ENCODE assay signal across 2 cellular contexts in the genomic region with DNA sequence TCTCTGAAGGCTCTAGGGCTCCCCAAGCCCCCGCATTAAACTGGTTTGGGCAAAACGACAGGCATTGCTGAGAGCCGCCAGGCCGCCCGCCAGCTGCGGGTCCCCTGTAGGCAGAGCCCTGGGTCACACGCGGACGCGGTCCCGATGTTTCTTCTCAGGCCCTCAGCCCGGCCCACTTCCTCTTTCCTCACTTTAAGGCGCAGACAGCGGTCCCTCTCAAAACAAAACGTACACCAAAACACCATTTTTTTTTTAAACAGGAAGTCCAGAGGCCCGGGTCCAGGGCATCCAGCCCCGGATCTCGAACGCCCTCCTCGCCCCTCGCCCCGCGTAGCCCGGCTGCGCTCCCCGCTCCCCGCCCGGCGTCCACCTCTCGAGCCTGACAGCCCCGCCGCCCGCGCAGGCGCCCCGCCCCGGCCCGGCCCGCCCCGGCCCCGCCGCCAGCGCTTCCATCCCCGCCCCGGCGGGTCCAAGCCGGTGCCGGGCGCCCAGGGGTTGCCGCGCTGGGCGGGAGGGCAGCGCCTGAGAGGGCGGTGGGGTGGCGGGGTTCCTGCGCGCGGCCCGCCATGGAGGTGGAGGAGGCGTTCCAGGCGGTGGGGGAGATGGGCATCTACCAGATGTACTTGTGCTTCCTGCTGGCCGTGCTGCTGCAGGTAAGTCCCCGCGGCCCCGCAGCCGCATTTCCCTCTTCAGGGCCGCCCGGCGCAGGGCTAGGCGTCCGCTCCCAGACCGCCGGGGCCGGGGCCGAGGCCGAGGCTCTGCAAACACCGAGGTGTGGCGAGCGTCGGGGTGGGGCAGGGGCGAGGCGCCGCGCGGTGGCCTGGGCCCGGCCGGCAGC.
TF ChIP-seq lines count a peak whose summit lies in the region.

A gene (plus strand): TSS at position 452 of the 838 bp plus-strand sequence. CDS start 115 bp downstream, at position 567.

TF ChIP-seq in HCT116, 20 proteins besides CTCF, POLR2A, EP300 and RAD21 (continued from another document):
- TF ChIP-seq, protein P1, sequence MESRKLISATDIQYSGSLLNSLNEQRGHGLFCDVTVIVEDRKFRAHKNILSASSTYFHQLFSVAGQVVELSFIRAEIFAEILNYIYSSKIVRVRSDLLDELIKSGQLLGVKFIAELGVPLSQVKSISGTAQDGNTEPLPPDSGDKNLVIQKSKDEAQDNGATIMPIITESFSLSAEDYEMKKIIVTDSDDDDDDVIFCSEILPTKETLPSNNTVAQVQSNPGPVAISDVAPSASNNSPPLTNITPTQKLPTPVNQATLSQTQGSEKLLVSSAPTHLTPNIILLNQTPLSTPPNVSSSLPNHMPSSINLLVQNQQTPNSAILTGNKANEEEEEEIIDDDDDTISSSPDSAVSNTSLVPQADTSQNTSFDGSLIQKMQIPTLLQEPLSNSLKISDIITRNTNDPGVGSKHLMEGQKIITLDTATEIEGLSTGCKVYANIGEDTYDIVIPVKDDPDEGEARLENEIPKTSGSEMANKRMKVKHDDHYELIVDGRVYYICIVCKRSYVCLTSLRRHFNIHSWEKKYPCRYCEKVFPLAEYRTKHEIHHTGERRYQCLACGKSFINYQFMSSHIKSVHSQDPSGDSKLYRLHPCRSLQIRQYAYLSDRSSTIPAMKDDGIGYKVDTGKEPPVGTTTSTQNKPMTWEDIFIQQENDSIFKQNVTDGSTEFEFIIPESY (IDR thresholded peaks at IDR 0.05; ENCODE audit: extremely low read depth, insufficient replicate concordance, low read length) = no peak
- TF ChIP-seq, protein P2, sequence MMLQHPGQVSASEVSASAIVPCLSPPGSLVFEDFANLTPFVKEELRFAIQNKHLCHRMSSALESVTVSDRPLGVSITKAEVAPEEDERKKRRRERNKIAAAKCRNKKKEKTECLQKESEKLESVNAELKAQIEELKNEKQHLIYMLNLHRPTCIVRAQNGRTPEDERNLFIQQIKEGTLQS (IDR thresholded peaks at IDR 0.05) = no peak
- TF ChIP-seq SIN3A (IDR thresholded peaks at IDR 0.05; ENCODE audit: low read depth) (no peak), EZH2 (IDR thresholded peaks at IDR 0.05) (no peak), POLR2AphosphoS5 (IDR thresholded peaks at IDR 0.05; ENCODE audit: low read depth, low read length) (0 out of 2 replicates have a peak, but pooled peaks have one; percentile 13), FOSL1 (IDR thresholded peaks at IDR 0.05; ENCODE audit: low read depth) (no peak), JUND (IDR thresholded peaks at IDR 0.05) (no peak), EGR1 (IDR thresholded peaks at IDR 0.05; ENCODE audit: low read depth) (no peak), ZFX (IDR thresholded peaks at IDR 0.05) (peak; percentile 87), YY1 (IDR thresholded peaks at IDR 0.05; ENCODE audit: extremely low read depth, insufficient replicate concordance, low read depth, low read length) (peak; percentile 51), CBX3 (IDR thresholded peaks at IDR 0.05; ENCODE audit: low read depth) (no peak), ZNF274 (IDR thresholded peaks at IDR 0.05; ENCODE audit: low read depth, low read length) (no peak), ELF1 (IDR thresholded peaks at IDR 0.05; ENCODE audit: borderline replicate concordance, low read depth) (peak; percentile 42), EZH2phosphoT487 (IDR thresholded peaks at IDR 0.05; ENCODE audit: borderline replicate concordance) (no peak), SP1 (IDR thresholded peaks at IDR 0.05; ENCODE audit: low read depth) (no peak), SRF (IDR thresholded peaks at IDR 0.05; ENCODE audit: low read depth) (no peak)
- TF ChIP-seq, protein P3, sequence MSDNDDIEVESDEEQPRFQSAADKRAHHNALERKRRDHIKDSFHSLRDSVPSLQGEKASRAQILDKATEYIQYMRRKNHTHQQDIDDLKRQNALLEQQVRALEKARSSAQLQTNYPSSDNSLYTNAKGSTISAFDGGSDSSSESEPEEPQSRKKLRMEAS (IDR thresholded peaks at IDR 0.05) = peak; percentile 46
- TF ChIP-seq, protein P4, sequence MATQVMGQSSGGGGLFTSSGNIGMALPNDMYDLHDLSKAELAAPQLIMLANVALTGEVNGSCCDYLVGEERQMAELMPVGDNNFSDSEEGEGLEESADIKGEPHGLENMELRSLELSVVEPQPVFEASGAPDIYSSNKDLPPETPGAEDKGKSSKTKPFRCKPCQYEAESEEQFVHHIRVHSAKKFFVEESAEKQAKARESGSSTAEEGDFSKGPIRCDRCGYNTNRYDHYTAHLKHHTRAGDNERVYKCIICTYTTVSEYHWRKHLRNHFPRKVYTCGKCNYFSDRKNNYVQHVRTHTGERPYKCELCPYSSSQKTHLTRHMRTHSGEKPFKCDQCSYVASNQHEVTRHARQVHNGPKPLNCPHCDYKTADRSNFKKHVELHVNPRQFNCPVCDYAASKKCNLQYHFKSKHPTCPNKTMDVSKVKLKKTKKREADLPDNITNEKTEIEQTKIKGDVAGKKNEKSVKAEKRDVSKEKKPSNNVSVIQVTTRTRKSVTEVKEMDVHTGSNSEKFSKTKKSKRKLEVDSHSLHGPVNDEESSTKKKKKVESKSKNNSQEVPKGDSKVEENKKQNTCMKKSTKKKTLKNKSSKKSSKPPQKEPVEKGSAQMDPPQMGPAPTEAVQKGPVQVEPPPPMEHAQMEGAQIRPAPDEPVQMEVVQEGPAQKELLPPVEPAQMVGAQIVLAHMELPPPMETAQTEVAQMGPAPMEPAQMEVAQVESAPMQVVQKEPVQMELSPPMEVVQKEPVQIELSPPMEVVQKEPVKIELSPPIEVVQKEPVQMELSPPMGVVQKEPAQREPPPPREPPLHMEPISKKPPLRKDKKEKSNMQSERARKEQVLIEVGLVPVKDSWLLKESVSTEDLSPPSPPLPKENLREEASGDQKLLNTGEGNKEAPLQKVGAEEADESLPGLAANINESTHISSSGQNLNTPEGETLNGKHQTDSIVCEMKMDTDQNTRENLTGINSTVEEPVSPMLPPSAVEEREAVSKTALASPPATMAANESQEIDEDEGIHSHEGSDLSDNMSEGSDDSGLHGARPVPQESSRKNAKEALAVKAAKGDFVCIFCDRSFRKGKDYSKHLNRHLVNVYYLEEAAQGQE (IDR thresholded peaks at IDR 0.05; ENCODE audit: low read depth) = no peak
TF ChIP-seq in HCT116: peak in this region for 5.

TF ChIP-seq in liver, 16 proteins besides CTCF, POLR2A, EP300 and RAD21 (continued from another document):
- TF ChIP-seq, protein P3 (IDR thresholded peaks at IDR 0.05) = no peak
- TF ChIP-seq FOXA2 (IDR thresholded peaks at IDR 0.05) (no peak), NR2F2 (IDR thresholded peaks at IDR 0.05) (no peak), HNF4G (IDR thresholded peaks at IDR 0.05) (no peak), YY1 (IDR thresholded peaks at IDR 0.05) (no peak), SP1 (IDR thresholded peaks at IDR 0.05) (no peak), JUND (IDR thresholded peaks at IDR 0.05) (no peak)
- TF ChIP-seq, protein P1 (IDR thresholded peaks at IDR 0.05) = no peak
- TF ChIP-seq, protein P2 (IDR thresholded peaks at IDR 0.05) = no peak
- TF ChIP-seq, protein P4 (IDR thresholded peaks at IDR 0.05) = no peak
